12 cellular contexts compared by ENCODE assay signal in genomic region chr11:9396752-9397151, GRCh38. TPM values are rescaled to one million over a fixed set of nuclear protein-coding genes. Genes with fewer than 3 reads are reported as not detected.
DNase-seq lines count a peak whose midpoint lies in the region; ATAC-seq and TF ChIP-seq lines count a peak whose summit lies in the region.
"Had no signal": no experiment of that assay in that cellular context is flagged by ENCODE, and none has a peak within 500 bp of the region (broad histone marks: within the 10 kb centered on the region; RNA-seq: fewer than 3 reads in every experiment).

No MANE protein-coding gene starts in this region.

- CTCF ChIA-PET in CD8-positive, alpha-beta T cell (lab: Charles Lee) = no interaction called here

- no peaks in the 10 kb centered on the region for H3K27me3 Mint-ChIP-seq in activated T-cell treated with anti-CD3 and anti-CD28 coated beads, Interleukin-2, amount 50 U/mL, for 4 hours (ENCODE audit: low read depth)
- H3K27me3 Mint-ChIP-seq in T-helper 2 cell treated with Interferon-gamma antibody and Interleukin-4, amounts not matched to agents 5 μg/mL and 100 μg/mL, for 36 hours (ENCODE audit: low read depth) = no peaks in the 10 kb centered on the region
- H3K27me3 Mint-ChIP-seq in stimulated activated naive CD8-positive, alpha-beta T cell treated with anti-CD3 and anti-CD28 coated beads, Interleukin-15, amount 100 ng/mL, for 72 hours = no peaks in the 10 kb centered on the region
- no peaks in the 10 kb centered on the region for H3K27me3 Mint-ChIP-seq in CD8-positive, alpha-beta T cell (ENCODE audit: low read depth)

- no peak for DNase-seq in activated T-cell treated with anti-CD3 and anti-CD28 coated beads, Interleukin-2, amount 50 U/mL, for 4 hours
- no peak for DNase-seq in activated T-cell treated with anti-CD3 and anti-CD28 coated beads, Interleukin-2, amount 50 U/mL, for 1 hour
- DNase-seq in T-helper 2 cell treated with Interferon-gamma antibody and Interleukin-4, amounts not matched to agents 5 μg/mL and 100 μg/mL, for 36 hours (ENCODE audit: low spot score) = no peak
- no peak for DNase-seq in stimulated activated naive CD8-positive, alpha-beta T cell treated with anti-CD3 and anti-CD28 coated beads, Interleukin-15, amount 100 ng/mL, for 72 hours
- no peak for DNase-seq in globus pallidus (ENCODE audit: low spot score)
- no peak for DNase-seq in CD8-positive, alpha-beta T cell
- DNase-seq: MM.1S, stomach had no signal

- H3K4me1 Mint-ChIP-seq in activated T-cell treated with anti-CD3 and anti-CD28 coated beads, Interleukin-2, amount 50 U/mL, for 4 hours (ENCODE audit: low read depth) = peaks cover 56% of the 10 kb centered on the region
- peaks cover 42% of the 10 kb centered on the region for H3K4me1 Mint-ChIP-seq in T-helper 2 cell treated with Interferon-gamma antibody and Interleukin-4, amounts not matched to agents 5 μg/mL and 100 μg/mL, for 36 hours (ENCODE audit: low read depth)
- H3K4me1 Mint-ChIP-seq in stimulated activated naive CD8-positive, alpha-beta T cell treated with anti-CD3 and anti-CD28 coated beads, Interleukin-15, amount 100 ng/mL, for 72 hours = peaks cover 67% of the 10 kb centered on the region
- peaks cover 66% of the 10 kb centered on the region for H3K4me1 Mint-ChIP-seq in CD8-positive, alpha-beta T cell (ENCODE audit: low read depth)

- ATAC-seq in activated T-cell treated with anti-CD3 and anti-CD28 coated beads, Interleukin-2, amount 50 U/mL, for 4 hours = peak; percentile 45 to 52
- peak; percentile 39 for ATAC-seq in HG02610 (IDR thresholded peaks at IDR 0.05; ENCODE audit: unreplicated experiment)
- peak; percentile 90 for ATAC-seq in stimulated activated naive CD8-positive, alpha-beta T cell treated with anti-CD3 and anti-CD28 coated beads, Interleukin-15, amount 100 ng/mL, for 72 hours
- no peak for ATAC-seq in HG03196 (IDR thresholded peaks at IDR 0.05; ENCODE audit: unreplicated experiment)
- no peak for ATAC-seq in CD8-positive, alpha-beta T cell

- no peak for TF ChIP-seq CTCF in CD8-positive, alpha-beta T cell (IDR thresholded peaks at IDR 0.05)

- intact Hi-C loops in CD8-positive, alpha-beta T cell (cut with DNase I, micrococcal nuclease) = no loop called here

- POLR2A ChIA-PET in CD8-positive, alpha-beta T cell (lab: Charles Lee) = no interaction called here

- H3K27ac ChIP-seq in CD8-positive, alpha-beta T cell (ENCODE audit: low read depth, low read length) = no peak overlapping the region
- H3K27ac ChIP-seq: breast epithelium, neutrophil, stomach had no signal

- peak overlapping the region; percentile 11 for H3K4me3 Mint-ChIP-seq in activated T-cell treated with anti-CD3 and anti-CD28 coated beads, Interleukin-2, amount 50 U/mL, for 4 hours
- no peak overlapping the region for H3K4me3 Mint-ChIP-seq in T-helper 2 cell treated with Interferon-gamma antibody and Interleukin-4, amounts not matched to agents 5 μg/mL and 100 μg/mL, for 36 hours
- H3K4me3 Mint-ChIP-seq in stimulated activated naive CD8-positive, alpha-beta T cell treated with anti-CD3 and anti-CD28 coated beads, Interleukin-15, amount 100 ng/mL, for 72 hours = peak overlapping the region; percentile 65 to 76
- no peak overlapping the region for H3K4me3 Mint-ChIP-seq in CD8-positive, alpha-beta T cell

- no peaks in the 10 kb centered on the region for H3K9me3 ChIP-seq in CD8-positive, alpha-beta T cell (ENCODE audit: low read length)
- H3K9me3 ChIP-seq: breast epithelium, neutrophil, stomach had no signal

- H3K36me3 Mint-ChIP-seq in activated T-cell treated with anti-CD3 and anti-CD28 coated beads, Interleukin-2, amount 50 U/mL, for 4 hours (ENCODE audit: insufficient read depth) = peaks cover 20% of the 10 kb centered on the region
- H3K36me3 Mint-ChIP-seq in T-helper 2 cell treated with Interferon-gamma antibody and Interleukin-4, amounts not matched to agents 5 μg/mL and 100 μg/mL, for 36 hours (ENCODE audit: low read depth) = peaks cover 27% of the 10 kb centered on the region
- H3K36me3 Mint-ChIP-seq in CD8-positive, alpha-beta T cell = peaks cover 31% of the 10 kb centered on the region

- H3K4me3 ChIP-seq in CD8-positive, alpha-beta T cell (ENCODE audit: low read depth, low read length) = no peak overlapping the region
- H3K4me3 ChIP-seq: breast epithelium, stomach had no signal

- H3K27me3 ChIP-seq in CD8-positive, alpha-beta T cell (ENCODE audit: insufficient read depth, low read length) = no peaks in the 10 kb centered on the region
- H3K27me3 ChIP-seq: breast epithelium, neutrophil, stomach had no signal

- peaks cover 18% of the 10 kb centered on the region for H3K4me1 ChIP-seq in CD8-positive, alpha-beta T cell (ENCODE audit: insufficient read depth, low read length)

- peak overlapping the region; percentile 22 for H3K27ac Mint-ChIP-seq in T-helper 2 cell treated with Interferon-gamma antibody and Interleukin-4, amounts not matched to agents 5 μg/mL and 100 μg/mL, for 36 hours
- H3K27ac Mint-ChIP-seq in stimulated activated naive CD8-positive, alpha-beta T cell treated with anti-CD3 and anti-CD28 coated beads, Interleukin-15, amount 100 ng/mL, for 72 hours = peak overlapping the region; percentile 67 to 77
- no peak overlapping the region for H3K27ac Mint-ChIP-seq in CD8-positive, alpha-beta T cell

- H3K36me3 ChIP-seq in CD8-positive, alpha-beta T cell (ENCODE audit: insufficient read depth, low read length) = no peaks in the 10 kb centered on the region
- H3K36me3 ChIP-seq: breast epithelium, neutrophil had no signal

- no peaks in the 10 kb centered on the region for H3K9me3 Mint-ChIP-seq in activated T-cell treated with anti-CD3 and anti-CD28 coated beads, Interleukin-2, amount 50 U/mL, for 4 hours
- no peaks in the 10 kb centered on the region for H3K9me3 Mint-ChIP-seq in T-helper 2 cell treated with Interferon-gamma antibody and Interleukin-4, amounts not matched to agents 5 μg/mL and 100 μg/mL, for 36 hours
- no peaks in the 10 kb centered on the region for H3K9me3 Mint-ChIP-seq in stimulated activated naive CD8-positive, alpha-beta T cell treated with anti-CD3 and anti-CD28 coated beads, Interleukin-15, amount 100 ng/mL, for 72 hours
- H3K9me3 Mint-ChIP-seq in CD8-positive, alpha-beta T cell = no peaks in the 10 kb centered on the region

RNA-seq across cellular contexts. Expression of gene IPO7, which starts 12.3 kb away (rescaled TPM):
- total RNA-seq in activated T-cell treated with anti-CD3 and anti-CD28 coated beads, Interleukin-2, amount 50 U/mL, for 4 hours = 100 to 1,000 TPM; 170 to 189 (median 175) TPM
- 10 to 100 TPM; 52.4 to 53.4 TPM for total RNA-seq in CD8-positive, alpha-beta T cell

Comparison
In these comparisons a context has a peak if more than half of its experiments do, and no peak if none do; other contexts are left out.
1. ATAC-seq: peak in activated T-cell treated with anti-CD3 and anti-CD28 coated beads, Interleukin-2, amount 50 U/mL, for 4 hours (2 of 2), HG02610 (single experiment) and stimulated activated naive CD8-positive, alpha-beta T cell treated with anti-CD3 and anti-CD28 coated beads, Interleukin-15, amount 100 ng/mL, for 72 hours (single experiment); none in HG03196 (single experiment) and CD8-positive, alpha-beta T cell (single experiment).
2. H3K4me3 Mint-ChIP-seq: peak in activated T-cell treated with anti-CD3 and anti-CD28 coated beads, Interleukin-2, amount 50 U/mL, for 4 hours (single experiment) and stimulated activated naive CD8-positive, alpha-beta T cell treated with anti-CD3 and anti-CD28 coated beads, Interleukin-15, amount 100 ng/mL, for 72 hours (2 of 2); none in T-helper 2 cell treated with Interferon-gamma antibody and Interleukin-4, amounts not matched to agents 5 μg/mL and 100 μg/mL, for 36 hours (single experiment) and CD8-positive, alpha-beta T cell (single experiment).